Comparison of ENCODE assay signal across 17 cellular contexts in the genomic region with DNA sequence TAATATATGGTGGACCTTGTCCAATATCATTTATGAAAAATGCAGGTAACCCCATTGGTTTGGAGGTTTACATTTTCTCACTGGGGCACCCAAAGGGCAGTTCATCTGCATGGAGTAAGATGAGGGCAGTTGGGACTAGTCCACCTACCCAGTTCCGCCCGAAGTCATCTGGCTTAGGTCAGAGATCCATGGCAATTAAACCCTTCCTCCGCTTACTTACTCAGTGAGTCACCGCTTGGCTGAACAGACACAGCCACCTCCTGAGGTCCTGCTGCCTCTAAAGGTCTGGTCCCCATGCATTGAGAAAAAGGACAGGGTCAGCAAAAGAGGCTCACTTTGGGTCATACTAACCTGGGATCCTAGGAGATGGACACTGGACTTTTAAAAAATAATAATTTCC.
DNase-seq lines count a peak whose midpoint lies in the region; TF ChIP-seq lines count a peak whose summit lies in the region.
"Had no signal": no experiment of that assay in that cellular context is flagged by ENCODE, and none has a peak within 500 bp of the region (broad histone marks: within the 10 kb centered on the region; RNA-seq: fewer than 3 reads in every experiment).

No MANE protein-coding gene starts in this region.

- H3K27me3 ChIP-seq in mesendoderm (ENCODE audit: insufficient read depth, low read length, poor library complexity) = no peaks in the 10 kb centered on the region
- no peaks in the 10 kb centered on the region for H3K27me3 ChIP-seq in CD4-positive, alpha-beta memory T cell (ENCODE audit: insufficient read depth, low read length)
- H3K27me3 ChIP-seq: colonic mucosa, suprapubic skin had no signal

- POLR2A ChIA-PET in CD4-positive, alpha-beta memory T cell (lab: Charles Lee; ENCODE audit: partially characterized antibody) = no interaction called here

- no peaks in the 10 kb centered on the region for H3K79me2 ChIP-seq in mesendoderm (ENCODE audit: control insufficient read depth, insufficient read depth, low read length)

- no peak overlapping the region for H3K4me2 ChIP-seq in mesendoderm (ENCODE audit: low read length)

- no CpG with 5 or more reads among the region's 4 CpGs for WGBS in mesendoderm (ENCODE audit: extremely low coverage, insufficient coverage, low lambda C conversion rate)

- no peak overlapping the region for H3K4me3 Mint-ChIP-seq in CD4-positive, alpha-beta memory T cell
- H3K4me3 Mint-ChIP-seq: activated B cell treated with CpG ODN at 0.5 μM for 24 hours had no signal

- CTCF ChIA-PET in CD4-positive, alpha-beta memory T cell (lab: Charles Lee; ENCODE audit: partially characterized antibody) = no interaction called here

- H2AK5ac ChIP-seq in mesendoderm (ENCODE audit: low read length) = no peak overlapping the region

- no peaks in the 10 kb centered on the region for H3K27me3 Mint-ChIP-seq in CD4-positive, alpha-beta memory T cell
- H3K27me3 Mint-ChIP-seq: activated B cell treated with CpG ODN at 0.5 μM for 24 hours had no signal

- no peaks in the 10 kb centered on the region for H3K79me1 ChIP-seq in mesendoderm (ENCODE audit: low read length)

- no peak overlapping the region for H3K56ac ChIP-seq in mesendoderm (ENCODE audit: low read length)

- no peak overlapping the region for H3K18ac ChIP-seq in mesendoderm (ENCODE audit: low read length)

- H3K9me3 ChIP-seq in CD4-positive, alpha-beta memory T cell (ENCODE audit: control insufficient read depth in 1 of 2, low read length in 2 of 2) = no peaks in the 10 kb centered on the region
- H3K9me3 ChIP-seq: Caco-2, colonic mucosa, suprapubic skin had no signal

- no peaks in the 10 kb centered on the region for H3K36me3 ChIP-seq in mesendoderm (ENCODE audit: control insufficient read depth, insufficient read depth, low read length)
- no peaks in the 10 kb centered on the region for H3K36me3 ChIP-seq in CD4-positive, alpha-beta memory T cell (ENCODE audit: insufficient read depth, low read length)
- H3K36me3 ChIP-seq: colonic mucosa, suprapubic skin had no signal

- no peak overlapping the region for H3K27ac ChIP-seq in mesendoderm (ENCODE audit: low read depth, low read length)
- no peak overlapping the region for H3K27ac ChIP-seq in CD4-positive, alpha-beta memory T cell (ENCODE audit: low read depth, low read length)
- H3K27ac ChIP-seq: colonic mucosa, suprapubic skin had no signal

- H2BK15ac ChIP-seq in mesendoderm (replicated peaks; ENCODE audit: low read depth) = no peak overlapping the region

- DNase-seq in Daoy (ENCODE audit: low read depth) (peak; percentile 70), RKO (ENCODE audit: low spot score) (peak; percentile 21), epithelial cell of esophagus (ENCODE audit: low read depth) (peak; percentile 48), mesendoderm (peak; percentile 10)
- no peak for DNase-seq in activated CD4-positive, alpha-beta T cell treated with anti-CD3 and anti-CD28 coated beads, Interleukin-2, amount 50 U/mL, for 48 hours
- no peak for DNase-seq in activated CD4-positive, CD25-positive, alpha-beta regulatory T cell (lab: John Stamatoyannopoulos, UW)
- DNase-seq in CD4-positive, alpha-beta memory T cell = no peak
- no peak for DNase-seq in stimulated activated CD4-positive, alpha-beta T cell treated with anti-CD3 and anti-CD28 coated beads, Interleukin-12 subunit alpha, Interleukin-12 subunit beta, amount 100 ng/mL, for 4 hours
- DNase-seq: activated B cell treated with CpG ODN at 0.5 μM for 24 hours; activated gamma-delta T cell; Caco-2; colonic mucosa; erythroblast; GOT3; stimulated activated CD4-positive, alpha-beta T cell treated with anti-CD3 and anti-CD28 coated beads, Interleukin-4, amount 100 ng/mL, for 24 hours; stimulated activated CD8-positive, alpha-beta memory T cell treated with anti-CD3 and anti-CD28 coated beads, Interleukin-4, amount 100 ng/mL, for 48 hours had no signal

- H3K23ac ChIP-seq in mesendoderm (ENCODE audit: low read length) = no peak overlapping the region

- H3K4me1 ChIP-seq in mesendoderm (ENCODE audit: control insufficient read depth, low read depth, low read length) = no peaks in the 10 kb centered on the region
- H3K4me1 ChIP-seq in CD4-positive, alpha-beta memory T cell (ENCODE audit: insufficient read depth, low read length) = no peaks in the 10 kb centered on the region
- H3K4me1 ChIP-seq: Caco-2, colonic mucosa, suprapubic skin had no signal

- no peak overlapping the region for H3K4ac ChIP-seq in mesendoderm (ENCODE audit: low read depth, low read length)

- H3K36me3 Mint-ChIP-seq in CD4-positive, alpha-beta memory T cell = no peaks in the 10 kb centered on the region

- H3K4me1 Mint-ChIP-seq in CD4-positive, alpha-beta memory T cell = no peaks in the 10 kb centered on the region
- H3K4me1 Mint-ChIP-seq: activated B cell treated with CpG ODN at 0.5 μM for 24 hours had no signal

- TF ChIP-seq CTCF in epithelial cell of esophagus (IDR thresholded peaks at IDR 0.05; ENCODE audit: insufficient read depth, low read depth, low read length, missing control alignments) = no peak

- intact Hi-C loops in CD4-positive, alpha-beta memory T cell (cut with micrococcal nuclease) = no loop called here

- H2BK5ac ChIP-seq in mesendoderm (ENCODE audit: low read length) = no peak overlapping the region

- H4K8ac ChIP-seq in mesendoderm (ENCODE audit: low read depth, low read length) = no peak overlapping the region

- H2BK120ac ChIP-seq in mesendoderm (ENCODE audit: low read depth, low read length) = no peak overlapping the region

- H3K9ac ChIP-seq in mesendoderm (ENCODE audit: low read length) = no peak overlapping the region

- no peak overlapping the region for H3K4me3 ChIP-seq in epithelial cell of esophagus (ENCODE audit: low read length)
- no peak overlapping the region for H3K4me3 ChIP-seq in mesendoderm (ENCODE audit: low read length)
- H3K4me3 ChIP-seq in CD4-positive, alpha-beta memory T cell (ENCODE audit: low read length in 2 of 2) = no peak overlapping the region
- H3K4me3 ChIP-seq: colonic mucosa, suprapubic skin had no signal

- H3K9me3 Mint-ChIP-seq in CD4-positive, alpha-beta memory T cell = peaks cover 0 to 3% (median 0%) of the 10 kb centered on the region in 8 donors
- H3K9me3 Mint-ChIP-seq: activated B cell treated with CpG ODN at 0.5 μM for 24 hours had no signal

- no peak overlapping the region for H3K27ac Mint-ChIP-seq in CD4-positive, alpha-beta memory T cell
- H3K27ac Mint-ChIP-seq: activated B cell treated with CpG ODN at 0.5 μM for 24 hours had no signal

- no peak overlapping the region for H4K5ac ChIP-seq in mesendoderm (ENCODE audit: low read length)

Comparison
In these comparisons a context has a peak if more than half of its experiments do, and no peak if none do; other contexts are left out.
1. DNase-seq: peak in Daoy (single experiment), RKO (single experiment), epithelial cell of esophagus (single experiment) and mesendoderm (single experiment); none in activated CD4-positive, alpha-beta T cell treated with anti-CD3 and anti-CD28 coated beads, Interleukin-2, amount 50 U/mL, for 48 hours (0 of 2), activated CD4-positive, CD25-positive, alpha-beta regulatory T cell (0 of 4), CD4-positive, alpha-beta memory T cell (0 of 5) and stimulated activated CD4-positive, alpha-beta T cell treated with anti-CD3 and anti-CD28 coated beads, Interleukin-12 subunit alpha, Interleukin-12 subunit beta, amount 100 ng/mL, for 4 hours (single experiment).